19 cellular contexts compared by ENCODE assay signal in genomic region chr3:29827756-29828155, GRCh38.
"Had no signal": no experiment of that assay in that cellular context is flagged by ENCODE, and none has a peak within 500 bp of the region (broad histone marks: within the 10 kb centered on the region; RNA-seq: fewer than 3 reads in every experiment).

No MANE protein-coding gene starts in this region.

- DNase-seq: activated CD4-positive, alpha-beta T cell treated with anti-CD3 and anti-CD28 coated beads for 4 hours; activated CD8-positive, alpha-beta T cell treated with anti-CD3 and anti-CD28 coated beads for 36 hours; activated gamma-delta T cell; activated T-cell treated with anti-CD3 and anti-CD28 coated beads, Interleukin-2, amount 50 U/mL, for 48 hours; amniotic stem cell; brain microvascular endothelial cell; cerebellar nuclear complex; effector memory CD4-positive, alpha-beta T cell; foreskin keratinocyte; left colon; pancreas; sigmoid colon; stimulated activated CD4-positive, alpha-beta T cell treated with anti-CD3 and anti-CD28 coated beads, Interleukin-1b, Interleukin-23, amount 100 ng/mL, for 48 hours; stomach; T-helper 2 cell; testis; upper lobe of right lung had no signal

- H3K4me3 ChIP-seq: pancreas, sigmoid colon, stomach, testis, upper lobe of right lung had no signal

- ATAC-seq: activated CD8-positive, alpha-beta T cell treated with anti-CD3 and anti-CD28 coated beads for 36 hours; activated naive CD4-positive, alpha-beta T cell treated with anti-CD3 and anti-CD28 coated beads, Interleukin-2, amount 50 U/mL, for 72 hours; foreskin keratinocyte; left colon; pancreas; upper lobe of right lung; WTC11 had no signal
